ENCODE assay signal across 13 cellular contexts in genomic region chr21:35053356-35054096, GRCh38. TPM values are rescaled to one million over a fixed set of nuclear protein-coding genes. Genes with fewer than 3 reads are reported as not detected.
DNase-seq lines count a peak whose midpoint lies in the region; ATAC-seq, FAIRE-seq and TF ChIP-seq lines count a peak whose summit lies in the region.
"Had no signal": no experiment of that assay in that cellular context is flagged by ENCODE, and none has a peak within 500 bp of the region (broad histone marks: within the 10 kb centered on the region; RNA-seq: fewer than 3 reads in every experiment).

No MANE protein-coding gene starts in this region.

- H3K27ac Mint-ChIP-seq in CD4-positive, alpha-beta T cell: peak overlapping the region; percentile 97

- H3K36me3 ChIP-seq in osteoblast (ENCODE audit: insufficient read depth, low read length) (no peaks in the 10 kb centered on the region), small intestine (ENCODE audit: control insufficient read depth in 2 of 2, insufficient read depth in 2 of 2, low read length in 2 of 2) (no peaks in the 10 kb centered on the region)

- no peak for FAIRE-seq in small intestine (lab: Jason Lieb, UNC)
- FAIRE-seq: kidney had no signal

- WGBS in small intestine, 3 donors: 79 to 92% (median 87%) methylated on average over 11 of the region's 11 CpGs

- TF ChIP-seq CTCF in CD4-positive, alpha-beta T cell (IDR thresholded peaks at IDR 0.05): no peak
- TF ChIP-seq CTCF in coronary artery (IDR thresholded peaks at IDR 0.05): no peak
- TF ChIP-seq CTCF in osteoblast (IDR thresholded peaks at IDR 0.05; ENCODE audit: extremely low read depth, low read depth, low read length): peak; percentile 15

- peaks cover 53% of the 10 kb centered on the region for H3K4me1 Mint-ChIP-seq in CD4-positive, alpha-beta T cell (ENCODE audit: low read depth)

- no peaks in the 10 kb centered on the region for H3K79me2 ChIP-seq in osteoblast (ENCODE audit: insufficient read depth, low read length)

- DNase-seq in CD4-positive, alpha-beta T cell: no peak
- DNase-seq in NCI-H82 (lab: John Stamatoyannopoulos, UW) (peak; percentile 58), coronary artery (ENCODE audit: low spot score) (no peak), osteoblast (ENCODE audit: insufficient read length, low spot score, missing footprints) (no peak), RPMI8226 (no peak), small intestine (no peak)
- no peak for DNase-seq in activated naive CD4-positive, alpha-beta T cell (lab: John Stamatoyannopoulos, UW)
- DNase-seq: activated CD4-positive, alpha-beta T cell treated with anti-CD3 and anti-CD28 coated beads for 4 hours; activated effector memory CD4-positive, alpha-beta T cell treated with anti-CD3 and anti-CD28 coated beads, Interleukin-2, amount 50 U/mL, for 16 hours; kidney; NCI-H510A; stimulated activated CD4-positive, alpha-beta T cell treated with anti-CD3 and anti-CD28 coated beads, Interleukin-15, amount 100 ng/mL, for 24 hours had no signal

- peaks cover 9% of the 10 kb centered on the region for H3K36me3 Mint-ChIP-seq in CD4-positive, alpha-beta T cell (ENCODE audit: low read depth)

- H3K4me1 ChIP-seq in osteoblast (ENCODE audit: insufficient read depth, low read length) (peaks cover 27% of the 10 kb centered on the region), small intestine (ENCODE audit: control insufficient read depth in 2 of 2, insufficient read depth in 1 of 2, low read depth in 1 of 2, low read length in 1 of 2) (peaks cover 2 to 8% of the 10 kb centered on the region in 2 donors)

- H3K27me3 Mint-ChIP-seq in CD4-positive, alpha-beta T cell: no peaks in the 10 kb centered on the region

- H3K9me3 ChIP-seq in CD4-positive, alpha-beta T cell (ENCODE audit: control insufficient read depth, low read length): no peaks in the 10 kb centered on the region
- no peaks in the 10 kb centered on the region for H3K9me3 ChIP-seq in osteoblast (ENCODE audit: low read depth, low read length)
- H3K9me3 ChIP-seq in small intestine (ENCODE audit: control insufficient read depth, low read depth): no peaks in the 10 kb centered on the region

- peak overlapping the region; percentile 5 for H3K4me3 Mint-ChIP-seq in CD4-positive, alpha-beta T cell

- H3K27me3 ChIP-seq in CD4-positive, alpha-beta T cell (ENCODE audit: control insufficient read depth, insufficient read depth, low read length): no peaks in the 10 kb centered on the region
- H3K27me3 ChIP-seq in osteoblast (ENCODE audit: insufficient read depth, low read length) (no peaks in the 10 kb centered on the region), small intestine (ENCODE audit: control insufficient read depth in 2 of 2, insufficient read depth in 2 of 2, low read length in 2 of 2) (no peaks in the 10 kb centered on the region)

- peak overlapping the region; percentile 4 for H2AFZ ChIP-seq in osteoblast (ENCODE audit: low read length)

- CTCF ChIA-PET in CD4-positive, alpha-beta T cell (lab: Charles Lee): interaction anchor here (0.9 to 3.8 kb wide), 4 partner anchors 31 to 168 kb away, joined by 3 to 14 read pairs (median 4); no protein-coding TSS in a partner anchor

- ATAC-seq in CD4-positive, alpha-beta T cell (ENCODE audit: poor library complexity): no peak
- no peak for ATAC-seq in GM21381 (IDR thresholded peaks at IDR 0.05; ENCODE audit: unreplicated experiment)

- no peaks in the 10 kb centered on the region for H4K20me1 ChIP-seq in osteoblast (ENCODE audit: insufficient read depth, low read length)

- no peak overlapping the region for H3K4me2 ChIP-seq in osteoblast (ENCODE audit: insufficient read depth, low read length)

- no peaks in the 10 kb centered on the region for H3K9me3 Mint-ChIP-seq in CD4-positive, alpha-beta T cell

- H3K4me3 ChIP-seq in coronary artery: no peak overlapping the region
- no peak overlapping the region for H3K4me3 ChIP-seq in osteoblast (ENCODE audit: insufficient read depth, low read length)
- H3K4me3 ChIP-seq in small intestine (ENCODE audit: low read depth in 1 of 2, low read length in 2 of 2): no peak overlapping the region

- POLR2A ChIA-PET in CD4-positive, alpha-beta T cell (lab: Charles Lee): interaction anchor here (1.3 to 11.6 kb wide), 4 partner anchors 29 to 173 kb away, joined by 6 to 227 read pairs (median 10); no protein-coding TSS in a partner anchor

- no peak overlapping the region for H3K27ac ChIP-seq in CD4-positive, alpha-beta T cell (ENCODE audit: low read depth, low read length)
- H3K27ac ChIP-seq in coronary artery (peak overlapping the region; percentile 44 to 90), osteoblast (ENCODE audit: low read depth, low read length) (no peak overlapping the region), small intestine (ENCODE audit: low read depth in 1 of 2, low read length in 1 of 2) (no peak overlapping the region)

- intact Hi-C loops in CD4-positive, alpha-beta T cell (cut with DNase I, micrococcal nuclease): loop anchor here in 1 of 2 experiments (10.0 kb wide), 2 partner anchors 561 to 781 kb away; no protein-coding TSS in a partner anchor

RNA-seq across cellular contexts. Expression of gene RUNX1, which starts 4.4 kb away (rescaled TPM):
- 10 to 100 TPM; 71.7 to 74.3 TPM for total RNA-seq in CD4-positive, alpha-beta T cell
- 40.9 and 60.4 TPM in 2 replicates for total RNA-seq in osteoblast
- polyA plus RNA-seq in small intestine: 1 to 10 TPM; 2.5 to 5.8 (median 3.2) TPM

Comparison
In these comparisons a context has a peak if more than half of its experiments do, and no peak if none do; other contexts are left out.
1. H3K27ac ChIP-seq: peak in coronary artery (2 of 2); none in CD4-positive, alpha-beta T cell (single experiment), osteoblast (single experiment) and small intestine (0 of 2).